ENCODE assay signal across 12 cellular contexts in the genomic region with DNA sequence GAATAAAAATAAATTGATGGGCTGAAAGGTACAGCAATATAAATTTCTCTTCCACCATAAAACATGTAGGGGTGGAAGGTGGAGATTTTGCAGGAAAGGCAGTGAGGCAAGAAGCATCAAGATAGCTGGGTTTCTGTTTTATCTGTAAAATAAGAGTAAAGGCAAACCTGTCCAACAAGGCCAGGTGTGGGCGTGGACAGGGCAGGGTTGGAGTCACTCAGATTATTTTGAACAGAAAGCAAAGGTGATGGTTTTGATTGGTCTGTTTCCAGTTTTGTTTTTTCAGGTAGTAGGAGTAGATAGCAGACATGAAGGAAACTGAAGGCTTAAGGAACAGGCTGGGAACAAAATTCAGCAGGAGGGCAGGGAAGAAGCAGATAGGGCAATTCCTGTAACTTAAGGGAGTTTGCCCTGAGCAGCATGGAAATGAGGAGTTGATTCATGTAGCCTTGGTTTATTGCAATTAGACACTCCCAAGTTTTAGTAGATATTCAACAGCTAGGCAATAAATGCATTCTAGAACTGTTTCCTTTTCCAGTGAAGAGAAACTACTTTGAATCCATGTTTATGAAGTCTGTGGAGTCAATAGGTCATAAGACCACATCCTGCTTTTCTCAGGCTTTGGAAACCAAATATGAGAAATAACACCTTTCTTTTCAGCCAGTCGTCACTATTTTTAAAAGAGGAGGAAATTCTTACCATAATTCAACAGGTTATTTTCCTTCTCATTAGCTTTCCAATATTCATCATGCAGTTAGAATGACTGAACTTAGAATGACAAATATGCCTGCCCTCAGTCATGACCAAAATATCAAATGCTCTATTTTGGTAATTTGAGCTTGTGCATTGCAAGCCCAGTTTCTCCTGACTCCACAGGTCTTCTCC. TPM values are rescaled to one million over a fixed set of nuclear protein-coding genes. Genes with fewer than 3 reads are reported as not detected.
DNase-seq lines count a peak whose midpoint lies in the region; ATAC-seq and TF ChIP-seq lines count a peak whose summit lies in the region.
"Had no signal": no experiment of that assay in that cellular context is flagged by ENCODE, and none has a peak within 500 bp of the region (broad histone marks: within the 10 kb centered on the region; RNA-seq: fewer than 3 reads in every experiment).

No MANE protein-coding gene starts in this region.

- peaks cover 20% of the 10 kb centered on the region for H3K4me1 ChIP-seq in mesodermal cell (ENCODE audit: control insufficient read depth, insufficient read depth, low read length, poor library complexity, severe bottlenecking)
- H3K4me1 ChIP-seq: prostate gland had no signal

- no peak for ATAC-seq in GM19397 (IDR thresholded peaks at IDR 0.05; ENCODE audit: unreplicated experiment)
- ATAC-seq: effector memory CD8-positive, alpha-beta T cell had no signal

- TF ChIP-seq CTCF in AG10803 (conservative IDR thresholded peaks at IDR 0.05; ENCODE audit: low read length) (no peak), brain microvascular endothelial cell (IDR thresholded peaks at IDR 0.05; ENCODE audit: low read depth, low read length, missing control alignments) (no peak), dorsolateral prefrontal cortex (IDR thresholded peaks at IDR 0.05 in 54 of 56, conservative IDR thresholded peaks at IDR 0.05 in 2 of 56; ENCODE audit: low read depth in 1 of 56, partially characterized antibody in 56 of 56) (no peak)

- H3K27me3 ChIP-seq in brain microvascular endothelial cell (replicated peaks): no peaks in the 10 kb centered on the region
- no peaks in the 10 kb centered on the region for H3K27me3 ChIP-seq in dorsolateral prefrontal cortex

- in situ Hi-C loops in brain microvascular endothelial cell (cut with HindIII; ENCODE audit: low pct_ligation_motif_present, low sequenced_read_pairs): no loop called here

- DNase-seq in AG10803 (ENCODE audit: low read depth) (peak; percentile 30), ELR (ENCODE audit: low read depth) (peak; percentile 37), brain microvascular endothelial cell (no peak), 8988T (no peak), KG1 (lab: John Stamatoyannopoulos, UW) (no peak), dorsolateral prefrontal cortex (no peak)
- DNase-seq: effector memory CD8-positive, alpha-beta T cell; NCI-H2227 treated with DMSO at 0.1 percent for 48 hours had no signal

- intact Hi-C loops in dorsolateral prefrontal cortex (cut with DNase I): no loop called here

- no peaks in the 10 kb centered on the region for H3K36me3 ChIP-seq in brain microvascular endothelial cell (replicated peaks)
- H3K36me3 ChIP-seq in mesodermal cell (ENCODE audit: control insufficient read depth, insufficient read depth, low read length): no peaks in the 10 kb centered on the region
- H3K36me3 ChIP-seq: prostate gland had no signal

- 80 to 81% methylated on average over 2 of the region's 2 CpGs for WGBS in mesodermal cell (ENCODE audit: insufficient coverage in 2 of 2), 2 experiments

- no peaks in the 10 kb centered on the region for H3K9me3 ChIP-seq in mesodermal cell (ENCODE audit: control insufficient read depth, low read length)
- H3K9me3 ChIP-seq: prostate gland had no signal

- H3K4me3 ChIP-seq in AG10803 (ENCODE audit: low read length) (no peak overlapping the region), brain microvascular endothelial cell (ENCODE audit: low read depth, low read length) (no peak overlapping the region), mesodermal cell (ENCODE audit: extremely low read depth, insufficient read depth, low read length, poor library complexity, severe bottlenecking) (no peak overlapping the region), dorsolateral prefrontal cortex (no peak overlapping the region)
- H3K4me3 ChIP-seq: prostate gland, SK-N-MC had no signal

- H3K27ac ChIP-seq in brain microvascular endothelial cell (peak overlapping the region; percentile 72), mesodermal cell (ENCODE audit: low read depth, low read length, severe bottlenecking) (peak overlapping the region; percentile 26), dorsolateral prefrontal cortex (no peak overlapping the region)
- H3K27ac ChIP-seq: prostate gland, SK-N-MC had no signal

RNA-seq across cellular contexts. Expression of gene CD55, which starts 38.7 kb away (rescaled TPM):
- polyA plus RNA-seq in mesodermal cell (2013, experiment 1 of 2): 37.4 TPM
- 49.9 TPM for polyA plus RNA-seq in mesodermal cell (2013, experiment 2 of 2)
- total RNA-seq in dorsolateral prefrontal cortex: 10 to 100 TPM; 11.7 to 83.5 (median 35.7) TPM

Comparison
In these comparisons a context has a peak if more than half of its experiments do, and no peak if none do; other contexts are left out.
1. DNase-seq: peak in AG10803 (single experiment) and ELR (single experiment); none in brain microvascular endothelial cell (single experiment), 8988T (single experiment), KG1 (single experiment) and dorsolateral prefrontal cortex (0 of 10).
2. H3K27ac ChIP-seq: peak in brain microvascular endothelial cell (single experiment) and mesodermal cell (single experiment); none in dorsolateral prefrontal cortex (0 of 59).